In the genomic region with DNA sequence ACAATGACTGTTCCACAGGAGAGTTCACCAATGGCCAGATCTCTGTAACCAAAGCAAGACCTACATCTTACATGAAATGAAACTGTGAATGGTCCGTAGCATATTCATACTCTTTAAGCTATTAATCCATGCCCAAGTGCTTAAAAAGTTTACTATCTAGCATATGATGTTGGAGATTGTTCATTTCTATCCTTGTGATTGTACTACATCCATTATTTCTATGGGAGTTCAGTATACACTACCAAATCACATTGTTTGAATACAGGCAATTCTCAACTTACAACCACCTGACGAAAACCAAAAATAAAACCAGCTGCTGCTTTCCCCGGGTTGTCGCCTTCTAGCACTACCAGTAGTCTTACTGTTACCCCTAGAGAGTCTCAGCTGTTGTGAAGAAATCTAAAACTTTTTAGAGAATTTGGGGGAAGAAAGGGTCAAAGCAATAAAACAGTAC, we compare ENCODE assay signal across 10 cellular contexts. TPM values are rescaled to one million over a fixed set of nuclear protein-coding genes. Genes with fewer than 3 reads are reported as not detected.
DNase-seq lines count a peak whose midpoint lies in the region; ATAC-seq and TF ChIP-seq lines count a peak whose summit lies in the region.
"Had no signal": no experiment of that assay in that cellular context is flagged by ENCODE, and none has a peak within 500 bp of the region (broad histone marks: within the 10 kb centered on the region; RNA-seq: fewer than 3 reads in every experiment).

No MANE protein-coding gene starts in this region.

- no peaks in the 10 kb centered on the region for H3K27me3 ChIP-seq in SJCRH30
- no peaks in the 10 kb centered on the region for H3K27me3 ChIP-seq in spleen (replicated peaks in 1 of 7)

- H3K4me3 ChIP-seq in SJCRH30, result peak overlapping the region; percentile 44
- H3K4me3 ChIP-seq in spleen, result peak overlapping the region in 1 of 8 donors; percentile 50

- DNase-seq in activated CD4-positive, alpha-beta T cell treated with anti-CD3 and anti-CD28 coated beads, Interleukin-2, amount 10 ng/mL, durations not matched to agents 24 days and 14 days, result peak; percentile 79
- DNase-seq in activated CD4-positive, alpha-beta T cell treated with anti-CD3 and anti-CD28 coated beads for 1 hour, result no peak
- DNase-seq in SJCRH30, result peak; percentile 34 to 69
- no peak for DNase-seq in spleen
- no peak for DNase-seq in GM19238 (ENCODE audit: insufficient read length, low spot score)
- no peak for DNase-seq in AG08395 (ENCODE audit: low spot score)
- DNase-seq in HFFc6, result no peak

- peaks cover 6% of the 10 kb centered on the region for H3K9me3 Mint-ChIP-seq in activated CD4-positive, alpha-beta T cell treated with anti-CD3 and anti-CD28 coated beads, Interleukin-2, amount 10 ng/mL, durations not matched to agents 24 days and 14 days
- H3K9me3 Mint-ChIP-seq in HFFc6, result no peaks in the 10 kb centered on the region

- no peaks in the 10 kb centered on the region for H3K27me3 Mint-ChIP-seq in activated CD4-positive, alpha-beta T cell treated with anti-CD3 and anti-CD28 coated beads, Interleukin-2, amount 10 ng/mL, durations not matched to agents 24 days and 14 days
- H3K27me3 Mint-ChIP-seq in HFFc6 (ENCODE audit: insufficient read depth), result peaks cover 2% of the 10 kb centered on the region; the same call in 1 of the 2 replicates

- peak overlapping the region; percentile 89 for H3K27ac Mint-ChIP-seq in activated CD4-positive, alpha-beta T cell treated with anti-CD3 and anti-CD28 coated beads, Interleukin-2, amount 10 ng/mL, durations not matched to agents 24 days and 14 days
- no peak overlapping the region; the same call in 1 of the 2 replicates for H3K27ac Mint-ChIP-seq in HFFc6

- TF ChIP-seq POLR2A in spleen (IDR thresholded peaks at IDR 0.05), result no peak

- no peaks in the 10 kb centered on the region for H3K9me3 ChIP-seq in SJCRH30 (replicated peaks)
- H3K9me3 ChIP-seq in spleen, result no peaks in the 10 kb centered on the region

- H3K36me3 ChIP-seq in SJCRH30 (no peaks in the 10 kb centered on the region), spleen (no peaks in the 10 kb centered on the region)

- no peak for TF ChIP-seq CTCF in spleen (IDR thresholded peaks at IDR 0.05 in 8 of 11, conservative IDR thresholded peaks at IDR 0.05 in 3 of 11)
- TF ChIP-seq CTCF in HFFc6 (IDR thresholded peaks at IDR 0.05), result no peak

- peaks cover 72% of the 10 kb centered on the region for H3K4me1 Mint-ChIP-seq in activated CD4-positive, alpha-beta T cell treated with anti-CD3 and anti-CD28 coated beads, Interleukin-2, amount 10 ng/mL, durations not matched to agents 24 days and 14 days
- H3K4me1 Mint-ChIP-seq in HFFc6 (ENCODE audit: low read depth), result peaks cover 70% of the 10 kb centered on the region

- H3K4me1 ChIP-seq in SJCRH30, result peaks cover 23% of the 10 kb centered on the region
- H3K4me1 ChIP-seq in spleen, result peaks cover 15 to 83% (median 26%) of the 10 kb centered on the region in 6 donors

- H3K27ac ChIP-seq in SJCRH30, result peak overlapping the region; percentile 50
- peak overlapping the region; percentile 2 to 79 (median 48) for H3K27ac ChIP-seq in spleen
- H3K27ac ChIP-seq: HL-60 had no signal

- peaks cover 24% of the 10 kb centered on the region for H3K36me3 Mint-ChIP-seq in activated CD4-positive, alpha-beta T cell treated with anti-CD3 and anti-CD28 coated beads, Interleukin-2, amount 10 ng/mL, durations not matched to agents 24 days and 14 days (ENCODE audit: low read depth)
- H3K36me3 Mint-ChIP-seq in HFFc6 (ENCODE audit: low read depth), result peaks cover 19% of the 10 kb centered on the region

- WGBS in spleen, 5 donors, result 66 to 77% (median 71%) methylated on average over 4 of the region's 4 CpGs

- intact Hi-C loops in activated CD4-positive, alpha-beta T cell treated with anti-CD3 and anti-CD28 coated beads, Interleukin-2, amount 10 ng/mL, durations not matched to agents 24 days and 14 days (cut with micrococcal nuclease), result loop anchor here (1.0 kb wide), 1 partner anchor 65 kb away; no protein-coding TSS in a partner anchor
- intact Hi-C loops in spleen (cut with DNase I; ENCODE audit: low total_unique reads), result no loop called here

- peak overlapping the region; percentile 87 for H3K4me3 Mint-ChIP-seq in activated CD4-positive, alpha-beta T cell treated with anti-CD3 and anti-CD28 coated beads, Interleukin-2, amount 10 ng/mL, durations not matched to agents 24 days and 14 days
- H3K4me3 Mint-ChIP-seq in HFFc6, result no peak overlapping the region

- peak; percentile 72 for ATAC-seq in HG02840 (IDR thresholded peaks at IDR 0.05; ENCODE audit: low FRiP score, unreplicated experiment)
- ATAC-seq: Right ventricle myocardium inferior had no signal

RNA-seq across cellular contexts. Expression of gene HIVEP2, which starts 37.9 kb away (rescaled TPM):
- total RNA-seq in activated CD4-positive, alpha-beta T cell treated with anti-CD3 and anti-CD28 coated beads, Interleukin-2, amount 10 ng/mL, durations not matched to agents 24 days and 14 days, result 27.1 and 28.0 TPM in 2 replicates
- total RNA-seq in SJCRH30 (2014; rRNA removed; shearing (Covaris generic)), result 8.2 and 11.6 TPM in 2 replicates
- total RNA-seq in spleen, result 10 to 100 TPM; 26.8 to 41.3 (median 32.7) TPM
- 1 to 10 TPM; 2.5 to 3.2 (median 3.0) TPM for polyA plus RNA-seq in spleen
- 10 to 100 TPM; 14.0 to 19.5 (median 17.1) TPM for total RNA-seq in HFFc6 (2021; fragmentation: NEBNext Ultra II Directional; extraction: Animal tissue kit (Norgen Biotek cat#: 25700))

Comparison
In these comparisons a context has a peak if more than half of its experiments do, and no peak if none do; other contexts are left out.
1. DNase-seq: peak in activated CD4-positive, alpha-beta T cell treated with anti-CD3 and anti-CD28 coated beads, Interleukin-2, amount 10 ng/mL, durations not matched to agents 24 days and 14 days (single experiment) and SJCRH30 (2 of 2); none in activated CD4-positive, alpha-beta T cell treated with anti-CD3 and anti-CD28 coated beads for 1 hour (single experiment), spleen (single experiment), GM19238 (single experiment), AG08395 (single experiment) and HFFc6 (single experiment).